35 cellular contexts compared by ENCODE assay signal in the genomic region with DNA sequence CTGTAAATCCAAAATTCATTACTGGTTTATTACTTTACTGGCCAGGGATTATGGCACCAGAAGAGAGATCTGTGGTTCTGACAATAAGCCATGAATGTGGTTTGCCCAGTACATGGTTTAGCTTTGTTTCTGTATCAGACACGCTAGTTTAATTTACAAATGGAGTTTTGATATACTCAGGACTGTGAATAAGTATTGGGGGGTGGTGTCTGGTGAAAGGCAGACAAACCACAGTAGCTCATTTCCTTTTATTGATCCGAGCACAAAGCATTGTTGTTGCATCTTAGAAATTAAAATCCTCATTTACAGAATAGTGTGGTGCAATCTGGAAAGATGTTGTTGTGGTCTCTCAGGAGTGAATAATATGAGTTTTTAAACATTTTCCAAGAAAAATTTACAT.
"Had no signal": no experiment of that assay in that cellular context is flagged by ENCODE, and none has a peak within 500 bp of the region (broad histone marks: within the 10 kb centered on the region; RNA-seq: fewer than 3 reads in every experiment).

No MANE protein-coding gene starts in this region.

- H3K27ac Mint-ChIP-seq: activated B cell treated with CpG ODN at 0.5 μM for 24 hours; activated CD4-positive, alpha-beta memory T cell treated with anti-CD3 and anti-CD28 coated beads for 36 hours; activated naive CD4-positive, alpha-beta T cell treated with anti-CD3 and anti-CD28 coated beads, Interleukin-2, amount 50 U/mL, for 24 hours; activated T-cell treated with anti-CD3 and anti-CD28 coated beads, Interleukin-2, amount 50 U/mL, for 72 hours; activated T-helper 17 cell treated with anti-CD3 and anti-CD28 coated beads, Interleukin-2, amount 50 U/mL, for 72 hours had no signal

- H3K27me3 ChIP-seq: adrenal gland, brain microvascular endothelial cell had no signal

- H3K36me3 ChIP-seq: adrenal gland, brain microvascular endothelial cell had no signal

- H3K9me3 ChIP-seq: adrenal gland had no signal

- H3K9me3 Mint-ChIP-seq: activated T-helper 17 cell treated with anti-CD3 and anti-CD28 coated beads, Interleukin-2, amount 50 U/mL, for 72 hours had no signal

- DNase-seq: activated B cell treated with CpG ODN at 0.5 μM for 24 hours; activated CD4-positive, alpha-beta memory T cell treated with anti-CD3 and anti-CD28 coated beads for 36 hours; activated CD4-positive, alpha-beta T cell treated with anti-CD3 and anti-CD28 coated beads for 4 hours; activated CD4-positive, alpha-beta T cell treated with anti-CD3 and anti-CD28 coated beads, Interleukin-2, amount 50 U/mL, for 1 hour; activated CD4-positive, CD25-positive, alpha-beta regulatory T cell treated with anti-CD3 and anti-CD28 coated beads, Interleukin-2, amount 50 U/mL, for 72 hours; activated effector memory CD4-positive, alpha-beta T cell treated with anti-CD3 and anti-CD28 coated beads, Interleukin-2, amount 50 U/mL, for 16 hours; activated naive CD4-positive, alpha-beta T cell; activated T-cell treated with anti-CD3 and anti-CD28 coated beads, Interleukin-2, amount 50 U/mL, for 1 hour; activated T-cell treated with anti-CD3 and anti-CD28 coated beads, Interleukin-2, amount 50 U/mL, for 72 hours; adrenal gland; brain microvascular endothelial cell; KG1; NCI-H1092 treated with DMSO at 0.1 percent for 48 hours; NCI-H1417; NCI-H146; NCI-H187; NCI-H2029 treated with DMSO at 0.1 percent for 48 hours; NCI-H2107; NCI-H2171; NCI-H510A; NCI-H526; NCI-H748 treated with DMSO at 0.1 percent for 48 hours; NK-92 treated with Interleukin-12 subunit alpha and Interleukin-12 subunit beta, amount 100 ng/mL, for 24 hours; PC-3; SIG-M5; SW 1271; T-helper 1 cell; T-helper 2 cell; T-helper 9 cell had no signal

- H3K4me1 ChIP-seq: adrenal gland had no signal

- H3K27ac ChIP-seq: adrenal gland, brain microvascular endothelial cell, RWPE1, VCaP had no signal

- H3K4me3 Mint-ChIP-seq: activated B cell treated with CpG ODN at 0.5 μM for 24 hours; activated CD4-positive, alpha-beta memory T cell treated with anti-CD3 and anti-CD28 coated beads for 36 hours; activated naive CD4-positive, alpha-beta T cell treated with anti-CD3 and anti-CD28 coated beads, Interleukin-2, amount 50 U/mL, for 24 hours; activated T-cell treated with anti-CD3 and anti-CD28 coated beads, Interleukin-2, amount 50 U/mL, for 72 hours; activated T-helper 17 cell treated with anti-CD3 and anti-CD28 coated beads, Interleukin-2, amount 50 U/mL, for 72 hours had no signal

- H3K4me3 ChIP-seq: adrenal gland had no signal

- H3K27me3 Mint-ChIP-seq: activated B cell treated with CpG ODN at 0.5 μM for 24 hours; activated CD4-positive, alpha-beta memory T cell treated with anti-CD3 and anti-CD28 coated beads for 36 hours had no signal

- H3K4me1 Mint-ChIP-seq: activated T-helper 17 cell treated with anti-CD3 and anti-CD28 coated beads, Interleukin-2, amount 50 U/mL, for 72 hours had no signal

- ATAC-seq: activated T-cell treated with anti-CD3 and anti-CD28 coated beads, Interleukin-2, amount 50 U/mL, for 72 hours; activated T-helper 17 cell treated with anti-CD3 and anti-CD28 coated beads, Interleukin-2, amount 50 U/mL, for 72 hours; PC-3; Right ventricle myocardium inferior; SK-N-SH treated with all-trans-retinoic acid at 6 μM for 48 hours had no signal
